In genomic region chrX:102712216-102712966, GRCh38 we compare ENCODE assay signal across 8 cellular contexts. TPM values are rescaled to one million over a fixed set of nuclear protein-coding genes. Genes with fewer than 3 reads are reported as not detected.
DNase-seq lines count a peak whose midpoint lies in the region; ATAC-seq and TF ChIP-seq lines count a peak whose summit lies in the region.

GPRASP2 (plus strand) TSS chrX:102712448; CDS start chrX:102714870, 2,422 bp downstream.

- dilution Hi-C loops in mammary epithelial cell (cut with HindIII; ENCODE audit: low sequenced_read_pairs), result no loop called here

- no peak within 1 kb of the TSS for H3K9ac ChIP-seq in mammary epithelial cell (ENCODE audit: insufficient read depth, low read length)

- H3K27me3 ChIP-seq in PC-9 (ENCODE audit: insufficient read depth, low read depth), result no peaks in the 10 kb centered on the region
- no peaks in the 10 kb centered on the region for H3K27me3 ChIP-seq in mammary epithelial cell (ENCODE audit: insufficient read depth, low read length)

- WGBS in mammary epithelial cell (ENCODE audit: low coverage, missing lambda C conversion rate), result 60% methylated on average over 1 of the region's 68 CpGs

- H3K27ac ChIP-seq in PC-9, result no peak within 1 kb of the TSS
- H3K27ac ChIP-seq in mammary epithelial cell (ENCODE audit: insufficient read depth, low read depth, low read length), result no peak within 1 kb of the TSS

- H3F3A ChIP-seq in PC-9 (ENCODE audit: insufficient read depth, low read depth), result no peaks in the 10 kb centered on the region

- no peak for TF ChIP-seq CTCF in PC-9 (conservative IDR thresholded peaks at IDR 0.05)
- TF ChIP-seq CTCF in mammary epithelial cell (conservative IDR thresholded peaks at IDR 0.05 in 1 of 2, IDR thresholded peaks at IDR 0.05 in 1 of 2; ENCODE audit: extremely low read depth in 1 of 2, insufficient read depth in 1 of 2, low read depth in 1 of 2, low read length in 2 of 2), result no peak

- no peaks in the 10 kb centered on the region for H3K9me3 ChIP-seq in PC-9 (ENCODE audit: insufficient read depth, low read depth)
- peaks cover 2% of the 10 kb centered on the region for H3K9me3 ChIP-seq in mammary epithelial cell (replicated peaks; ENCODE audit: insufficient read depth, low read length)
- peaks cover 4% of the 10 kb centered on the region for H3K9me3 ChIP-seq in iPS-18c (ENCODE audit: control insufficient read depth, insufficient read depth, low read length)

- H2AFZ ChIP-seq in PC-9 (peak within 1 kb of the TSS; percentile 86), mammary epithelial cell (ENCODE audit: low read depth, low read length) (peak within 1 kb of the TSS; percentile 90)

- H3K36me3 ChIP-seq in PC-9 (ENCODE audit: low read depth), result no peaks in the 10 kb centered on the region
- no peaks in the 10 kb centered on the region for H3K36me3 ChIP-seq in mammary epithelial cell (ENCODE audit: insufficient read depth, low read length)

- peak; percentile 63 for DNase-seq in activated effector memory CD4-positive, alpha-beta T cell treated with anti-CD3 and anti-CD28 coated beads, Interleukin-2, amount 50 U/mL, for 16 hours
- no peak for DNase-seq in activated effector memory CD4-positive, alpha-beta T cell treated with Interleukin-2 at 50 U/mL for 16 hours
- peak in 1 of 2 experiments; percentile 31 for DNase-seq in PC-9
- DNase-seq in mammary epithelial cell, result peak; percentile 24
- DNase-seq in retina, result peak; percentile 88
- no peak for DNase-seq in NCI-H2029 (lab: John Stamatoyannopoulos, UW)

- CTCF ChIA-PET in PC-9 (lab: Charles Lee), result no interaction called here
- CTCF ChIA-PET in mammary epithelial cell (lab: Charles Lee; ENCODE audit: low non-redundant PET), result no interaction called here

- H3K4me2 ChIP-seq in PC-9 (peak within 1 kb of the TSS; percentile 84), mammary epithelial cell (ENCODE audit: insufficient read depth, low read depth, low read length) (peak within 1 kb of the TSS; percentile 86)

- no TSS peak for BruUV-seq in PC-9 (replicated peaks; lab: Mats Ljungman, UMichigan)
- no TSS peak for BruUV-seq in mammary epithelial cell (replicated peaks; lab: Mats Ljungman, UMichigan)

- intact Hi-C loops in PC-9 (cut with micrococcal nuclease; ENCODE audit: unreplicated experiment), result no loop called here
- intact Hi-C loops in mammary epithelial cell (cut with micrococcal nuclease), result loop anchor here (2.0 kb wide), 1 partner anchor 56 kb away; no protein-coding TSS in a partner anchor

- H3K4me3 ChIP-seq in PC-9, result peak within 1 kb of the TSS; percentile 65
- peak within 1 kb of the TSS; percentile 55 to 70 (median 61) for H3K4me3 ChIP-seq in mammary epithelial cell (replicated peaks in 1 of 3; ENCODE audit: insufficient read depth in 1 of 3, low read depth in 2 of 3, low read length in 3 of 3)
- H3K4me3 ChIP-seq in iPS-18c (ENCODE audit: insufficient read depth, low read depth, low read length), result peak within 1 kb of the TSS; percentile 67

- no peaks in the 10 kb centered on the region for H3K9me2 ChIP-seq in PC-9 (ENCODE audit: insufficient read depth)

- H3K79me2 ChIP-seq in PC-9 (ENCODE audit: low read depth) (no peaks in the 10 kb centered on the region), mammary epithelial cell (ENCODE audit: insufficient read depth, low read length) (no peaks in the 10 kb centered on the region)

- H4K20me1 ChIP-seq in PC-9 (ENCODE audit: insufficient read depth) (no peaks in the 10 kb centered on the region), mammary epithelial cell (ENCODE audit: insufficient read depth, low read length) (no peaks in the 10 kb centered on the region)

- H3K4me1 ChIP-seq in PC-9 (replicated peaks; ENCODE audit: insufficient read depth) (no peaks in the 10 kb centered on the region), mammary epithelial cell (ENCODE audit: insufficient read depth, low read length) (no peaks in the 10 kb centered on the region)

- in situ Hi-C loops in mammary epithelial cell (cut with MboI; ENCODE audit: low sequenced_read_pairs in 2 of 2), result no loop called here

- no peak for ATAC-seq in GM18867 (IDR thresholded peaks at IDR 0.05; ENCODE audit: unreplicated experiment)

- POLR2A ChIA-PET in PC-9 (lab: Charles Lee; ENCODE audit: unreplicated experiment), result interaction anchor here (0.6 kb wide), 1 partner anchor 199 kb away, joined by 20 read pairs; no protein-coding TSS in a partner anchor

RNA-seq across cellular contexts. Expression of gene GPRASP2, which starts in this region (rescaled TPM):
- total RNA-seq in PC-9 (2021) (5.3 and 6.2 TPM in 2 replicates), mammary epithelial cell (10 to 100 TPM in 1 of 2 donors, 1 to 10 TPM in 1; 8.2 to 15.3 TPM)
- polyA plus RNA-seq in mammary epithelial cell, result 4.4 TPM
- polyA minus RNA-seq in mammary epithelial cell, result 5.1 TPM

Comparison
In these comparisons a context has a peak if more than half of its experiments do, and no peak if none do; other contexts are left out.
1. DNase-seq: peak in activated effector memory CD4-positive, alpha-beta T cell treated with anti-CD3 and anti-CD28 coated beads, Interleukin-2, amount 50 U/mL, for 16 hours (single experiment), mammary epithelial cell (single experiment) and retina (single experiment); none in activated effector memory CD4-positive, alpha-beta T cell treated with Interleukin-2 at 50 U/mL for 16 hours (single experiment) and NCI-H2029 (single experiment).
2. Peak in every context shown above with its lines, with median percentiles within 50 percentile points of each other: H3K4me3 ChIP-seq.